37 cellular contexts compared by ENCODE assay signal in genomic region chr20:23546435-23547144, GRCh38. TPM values are rescaled to one million over a fixed set of nuclear protein-coding genes. Genes with fewer than 3 reads are reported as not detected.
"Had no signal": no experiment of that assay in that cellular context is flagged by ENCODE, and none has a peak within 500 bp of the region (broad histone marks: within the 10 kb centered on the region; RNA-seq: fewer than 3 reads in every experiment).

No MANE protein-coding gene starts in this region.

- H3K4me3 Mint-ChIP-seq: activated CD4-positive, alpha-beta memory T cell treated with anti-CD3 and anti-CD28 coated beads, Interleukin-2, amount 10 ng/mL, durations not matched to agents 7 days and 5 days; activated CD4-positive, alpha-beta T cell treated with anti-CD3 and anti-CD28 coated beads, Interleukin-2, amount 10 ng/mL, durations not matched to agents 7 days and 5 days; activated naive CD8-positive, alpha-beta T cell; activated T-cell treated with anti-CD3 and anti-CD28 coated beads, Interleukin-2, amount 50 U/mL, for 4 hours; activated T-helper 17 cell treated with anti-CD3 and anti-CD28 coated beads, Interleukin-2, amount 50 U/mL, for 72 hours; T-helper 17 cell; T-helper 2 cell treated with Interferon-gamma antibody and Interleukin-4, amounts not matched to agents 5 μg/mL and 100 μg/mL, for 36 hours; WTC11 had no signal

- H3K9me3 ChIP-seq: body of pancreas, colonic mucosa, esophagus squamous epithelium, gastroesophageal sphincter, heart right ventricle had no signal

- DNase-seq: activated CD4-positive, alpha-beta memory T cell treated with anti-CD3 and anti-CD28 coated beads, Interleukin-2, amount 10 ng/mL, durations not matched to agents 7 days and 5 days; activated CD4-positive, alpha-beta T cell treated with anti-CD3 and anti-CD28 coated beads for 1 hour; activated CD4-positive, alpha-beta T cell treated with anti-CD3 and anti-CD28 coated beads for 4 hours; activated CD4-positive, alpha-beta T cell treated with anti-CD3 and anti-CD28 coated beads, Interleukin-2, amount 10 ng/mL, durations not matched to agents 7 days and 5 days; activated CD4-positive, alpha-beta T cell treated with anti-CD3 and anti-CD28 coated beads, Interleukin-2, amount 50 U/mL, for 4 hours; activated effector memory CD4-positive, alpha-beta T cell treated with Interleukin-2 at 50 U/mL for 16 hours; activated gamma-delta T cell treated with Interleukin-2 at 50 U/mL for 16 hours; activated naive CD4-positive, alpha-beta T cell treated with anti-CD3 and anti-CD28 coated beads, Interleukin-2, amount 50 U/mL, for 16 hours; activated naive CD4-positive, alpha-beta T cell treated with Interleukin-2 at 50 U/mL for 16 hours; activated T-cell treated with anti-CD3 and anti-CD28 coated beads, Interleukin-2, amount 50 U/mL, for 4 hours; amniotic stem cell; anterior cingulate cortex; body of pancreas; central memory CD4-positive, alpha-beta T cell; cerebellar nuclear complex; colonic mucosa; effector CD8-positive, alpha-beta T cell; erythroblast; esophagus squamous epithelium; foreskin melanocyte; heart right ventricle; T-helper 1 cell; T-helper 17 cell; T1000 had no signal

- H3K27me3 ChIP-seq: body of pancreas, cardiac muscle cell, colonic mucosa, hepatocyte had no signal

- H3K4me3 ChIP-seq: body of pancreas, cardiac muscle cell, colonic mucosa, esophagus squamous epithelium, gastroesophageal sphincter, heart right ventricle, hepatocyte had no signal

- H3K27ac ChIP-seq: body of pancreas, cardiac muscle cell, colonic mucosa, esophagus squamous epithelium, gastroesophageal sphincter, heart right ventricle, hepatocyte, VCaP had no signal

- H3K36me3 Mint-ChIP-seq: activated naive CD8-positive, alpha-beta T cell; WTC11 had no signal

- H3K36me3 ChIP-seq: cardiac muscle cell, colonic mucosa, esophagus squamous epithelium, gastroesophageal sphincter, heart right ventricle had no signal

- H3K27ac Mint-ChIP-seq: activated CD4-positive, alpha-beta memory T cell treated with anti-CD3 and anti-CD28 coated beads, Interleukin-2, amount 10 ng/mL, durations not matched to agents 7 days and 5 days; activated CD4-positive, alpha-beta T cell treated with anti-CD3 and anti-CD28 coated beads, Interleukin-2, amount 10 ng/mL, durations not matched to agents 7 days and 5 days; activated naive CD8-positive, alpha-beta T cell; activated T-helper 17 cell treated with anti-CD3 and anti-CD28 coated beads, Interleukin-2, amount 50 U/mL, for 72 hours; T-helper 17 cell; T-helper 2 cell treated with Interferon-gamma antibody and Interleukin-4, amounts not matched to agents 5 μg/mL and 100 μg/mL, for 36 hours; WTC11 had no signal

- H3K27me3 Mint-ChIP-seq: activated CD4-positive, alpha-beta memory T cell treated with anti-CD3 and anti-CD28 coated beads, Interleukin-2, amount 10 ng/mL, durations not matched to agents 7 days and 5 days; activated CD4-positive, alpha-beta T cell treated with anti-CD3 and anti-CD28 coated beads, Interleukin-2, amount 10 ng/mL, durations not matched to agents 7 days and 5 days had no signal

- H3K4me1 Mint-ChIP-seq: activated CD4-positive, alpha-beta memory T cell treated with anti-CD3 and anti-CD28 coated beads, Interleukin-2, amount 10 ng/mL, durations not matched to agents 7 days and 5 days; activated CD4-positive, alpha-beta T cell treated with anti-CD3 and anti-CD28 coated beads, Interleukin-2, amount 10 ng/mL, durations not matched to agents 7 days and 5 days; activated T-helper 17 cell treated with anti-CD3 and anti-CD28 coated beads, Interleukin-2, amount 50 U/mL, for 72 hours; T-helper 17 cell had no signal

- H3K4me1 ChIP-seq: body of pancreas, colonic mucosa, esophagus squamous epithelium, gastroesophageal sphincter had no signal

- H3K9me3 Mint-ChIP-seq: activated CD4-positive, alpha-beta memory T cell treated with anti-CD3 and anti-CD28 coated beads, Interleukin-2, amount 10 ng/mL, durations not matched to agents 7 days and 5 days; activated CD4-positive, alpha-beta T cell treated with anti-CD3 and anti-CD28 coated beads, Interleukin-2, amount 10 ng/mL, durations not matched to agents 7 days and 5 days; activated T-cell treated with anti-CD3 and anti-CD28 coated beads, Interleukin-2, amount 50 U/mL, for 4 hours; activated T-helper 17 cell treated with anti-CD3 and anti-CD28 coated beads, Interleukin-2, amount 50 U/mL, for 72 hours; T-helper 2 cell treated with Interferon-gamma antibody and Interleukin-4, amounts not matched to agents 5 μg/mL and 100 μg/mL, for 36 hours had no signal

- ATAC-seq: activated T-cell treated with anti-CD3 and anti-CD28 coated beads, Interleukin-2, amount 50 U/mL, for 4 hours; activated T-helper 17 cell treated with anti-CD3 and anti-CD28 coated beads, Interleukin-2, amount 50 U/mL, for 72 hours; body of pancreas; gastroesophageal sphincter; heart right ventricle; T-helper 17 cell; WTC11 had no signal

RNA-seq across cellular contexts. Expression of gene CST9L, which starts 21.7 kb away (rescaled TPM):
- total RNA-seq: activated CD4-positive, alpha-beta memory T cell treated with anti-CD3 and anti-CD28 coated beads, Interleukin-2, amount 10 ng/mL, durations not matched to agents 7 days and 5 days; activated CD4-positive, alpha-beta T cell treated with anti-CD3 and anti-CD28 coated beads, Interleukin-2, amount 10 ng/mL, durations not matched to agents 7 days and 5 days; activated T-cell treated with anti-CD3 and anti-CD28 coated beads, Interleukin-2, amount 50 U/mL, for 4 hours; activated T-helper 17 cell treated with anti-CD3 and anti-CD28 coated beads, Interleukin-2, amount 50 U/mL, for 72 hours; body of pancreas; cardiac muscle cell; colonic mucosa; dermis microvascular lymphatic vessel endothelial cell; esophagus squamous epithelium; fibroblast of lung; fibroblast of villous mesenchyme; gastroesophageal sphincter; glomerular endothelial cell; heart right ventricle; hepatocyte; T-helper 17 cell; WTC11 had no signal
- polyA plus RNA-seq: adipose tissue, cardiac muscle cell, fibroblast of lung, heart right ventricle, hepatocyte had no signal

RNA-seq across cellular contexts. Expression of gene CST8, which starts 55.7 kb away (rescaled TPM):
- total RNA-seq: activated CD4-positive, alpha-beta memory T cell treated with anti-CD3 and anti-CD28 coated beads, Interleukin-2, amount 10 ng/mL, durations not matched to agents 7 days and 5 days; activated CD4-positive, alpha-beta T cell treated with anti-CD3 and anti-CD28 coated beads, Interleukin-2, amount 10 ng/mL, durations not matched to agents 7 days and 5 days; activated T-cell treated with anti-CD3 and anti-CD28 coated beads, Interleukin-2, amount 50 U/mL, for 4 hours; body of pancreas; cardiac muscle cell; colonic mucosa; dermis microvascular lymphatic vessel endothelial cell; esophagus squamous epithelium; fibroblast of lung; fibroblast of villous mesenchyme; gastroesophageal sphincter; glomerular endothelial cell; heart right ventricle; hepatocyte; T-helper 17 cell; WTC11 had no signal
- polyA plus RNA-seq: adipose tissue, cardiac muscle cell, fibroblast of lung, heart right ventricle, hepatocyte had no signal

RNA-seq across cellular contexts. Expression of gene CST9, which starts 59.1 kb away (rescaled TPM):
- total RNA-seq: activated CD4-positive, alpha-beta memory T cell treated with anti-CD3 and anti-CD28 coated beads, Interleukin-2, amount 10 ng/mL, durations not matched to agents 7 days and 5 days; activated CD4-positive, alpha-beta T cell treated with anti-CD3 and anti-CD28 coated beads, Interleukin-2, amount 10 ng/mL, durations not matched to agents 7 days and 5 days; activated T-cell treated with anti-CD3 and anti-CD28 coated beads, Interleukin-2, amount 50 U/mL, for 4 hours; activated T-helper 17 cell treated with anti-CD3 and anti-CD28 coated beads, Interleukin-2, amount 50 U/mL, for 72 hours; cardiac muscle cell; colonic mucosa; dermis microvascular lymphatic vessel endothelial cell; esophagus squamous epithelium; fibroblast of lung; fibroblast of villous mesenchyme; gastroesophageal sphincter; glomerular endothelial cell; heart right ventricle; hepatocyte; T-helper 17 cell; WTC11 had no signal
- polyA plus RNA-seq: adipose tissue, cardiac muscle cell, fibroblast of lung, heart right ventricle, hepatocyte had no signal
